1 cellular context compared by ENCODE assay signal in genomic region chr3:52533623-52534280, GRCh38.
TF ChIP-seq lines count a peak whose summit lies in the region.

NT5DC2 (minus strand) TSS chr3:52533857; CDS start chr3:52533737, 120 bp downstream.

TF ChIP-seq in HepG2, 621 proteins besides CTCF, POLR2A, EP300 and RAD21 (continued from another document and continues in another):
- no peak for TF ChIP-seq ZBTB40 (IDR thresholded peaks at IDR 0.05)
- TF ChIP-seq ZBTB40 (CRISPR knock-in tag; IDR thresholded peaks at IDR 0.05), result no peak
- peak; percentile 23; the same call in 1 of the 3 replicates for TF ChIP-seq MXI1 (IDR thresholded peaks at IDR 0.05; ENCODE audit: borderline replicate concordance, low read depth, low read length)
- no peak for TF ChIP-seq GMEB1 (CRISPR knock-in tag; IDR thresholded peaks at IDR 0.05; ENCODE audit: borderline replicate concordance)
- no peak for TF ChIP-seq ZHX1 (CRISPR knock-in tag; IDR thresholded peaks at IDR 0.05; ENCODE audit: low read depth)
- TF ChIP-seq MED1 (CRISPR knock-in tag; IDR thresholded peaks at IDR 0.05), result no peak
- no peak for TF ChIP-seq KDM4B (CRISPR knock-in tag; IDR thresholded peaks at IDR 0.05)
- no peak for TF ChIP-seq MATR3 (CRISPR knock-in tag; IDR thresholded peaks at IDR 0.05)
- TF ChIP-seq TRIM22 (IDR thresholded peaks at IDR 0.05), result no peak
- TF ChIP-seq ZNF83 (CRISPR knock-in tag; IDR thresholded peaks at IDR 0.05; ENCODE audit: borderline replicate concordance), result no peak
- no peak for TF ChIP-seq ZMYM2 (CRISPR knock-in tag; IDR thresholded peaks at IDR 0.05)
- TF ChIP-seq PRMT3 (CRISPR knock-in tag; IDR thresholded peaks at IDR 0.05; ENCODE audit: borderline replicate concordance, low read depth), result no peak
- TF ChIP-seq ZNF142 (CRISPR knock-in tag; IDR thresholded peaks at IDR 0.05), result no peak
- TF ChIP-seq ATF7 (IDR thresholded peaks at IDR 0.05), result no peak
- TF ChIP-seq ATF7 (CRISPR knock-in tag; IDR thresholded peaks at IDR 0.05), result no peak
- peak; percentile 4; the same call in 1 of the 2 replicates for TF ChIP-seq UBTF (CRISPR knock-in tag; IDR thresholded peaks at IDR 0.05)
- TF ChIP-seq ZFP36L2 (CRISPR knock-in tag; IDR thresholded peaks at IDR 0.05), result no peak
- no peak; the same call in 1 of the 2 replicates for TF ChIP-seq SALL2 (CRISPR knock-in tag; IDR thresholded peaks at IDR 0.05)
- TF ChIP-seq MAFG (CRISPR knock-in tag; IDR thresholded peaks at IDR 0.05), result no peak
- no peak for TF ChIP-seq HNRNPH1 (optimal IDR thresholded peaks at IDR 0.05; ENCODE audit: low read depth, low read length)
- no peak for TF ChIP-seq HMGA1 (CRISPR knock-in tag; conservative IDR thresholded peaks at IDR 0.05)
- no peak for TF ChIP-seq TCF12 (IDR thresholded peaks at IDR 0.05)
- TF ChIP-seq TCF12 (CRISPR knock-in tag; IDR thresholded peaks at IDR 0.05), result no peak
- no peak for TF ChIP-seq RARG (CRISPR knock-in tag; IDR thresholded peaks at IDR 0.05; ENCODE audit: low read depth)
- no peak for TF ChIP-seq MEIS1 (CRISPR knock-in tag; IDR thresholded peaks at IDR 0.05; ENCODE audit: borderline replicate concordance)
- TF ChIP-seq GPBP1L1 (CRISPR knock-in tag; IDR thresholded peaks at IDR 0.05), result no peak
- no peak for TF ChIP-seq MTA3 (CRISPR knock-in tag; IDR thresholded peaks at IDR 0.05)
- no peak for TF ChIP-seq ZNF75D (CRISPR knock-in tag; IDR thresholded peaks at IDR 0.05; ENCODE audit: borderline replicate concordance)
- no peak for TF ChIP-seq NCOA1 (CRISPR knock-in tag; IDR thresholded peaks at IDR 0.05)
- TF ChIP-seq MXD3 (CRISPR knock-in tag; IDR thresholded peaks at IDR 0.05), result no peak
- TF ChIP-seq ZBTB38 (CRISPR knock-in tag; IDR thresholded peaks at IDR 0.05), result no peak
- TF ChIP-seq GTF2F1 (IDR thresholded peaks at IDR 0.05; ENCODE audit: low read length), result no peak
- no peak for TF ChIP-seq ISL2 (CRISPR knock-in tag; IDR thresholded peaks at IDR 0.05)
- no peak for TF ChIP-seq SSRP1 (CRISPR knock-in tag; IDR thresholded peaks at IDR 0.05)
